In genomic region chr7:132298782-132299181, GRCh38 we compare ENCODE assay signal across 16 cellular contexts.
DNase-seq lines count a peak whose midpoint lies in the region; ATAC-seq and TF ChIP-seq lines count a peak whose summit lies in the region.
"Had no signal": no experiment of that assay in that cellular context is flagged by ENCODE, and none has a peak within 500 bp of the region (broad histone marks: within the 10 kb centered on the region; RNA-seq: fewer than 3 reads in every experiment).

No MANE protein-coding gene starts in this region.

- intact Hi-C loops in left lung (cut with DNase I), result no loop called here

- in situ Hi-C loops in brain microvascular endothelial cell (cut with HindIII; ENCODE audit: low pct_ligation_motif_present, low sequenced_read_pairs), result no loop called here

- H3K4me3 ChIP-seq in brain microvascular endothelial cell (ENCODE audit: low read depth, low read length), result no peak overlapping the region
- H3K4me3 ChIP-seq in left lung, result no peak overlapping the region
- H3K4me3 ChIP-seq: prostate gland had no signal

- no peak for TF ChIP-seq CTCF in brain microvascular endothelial cell (IDR thresholded peaks at IDR 0.05; ENCODE audit: low read depth, low read length, missing control alignments)
- no peak for TF ChIP-seq CTCF in left lung (IDR thresholded peaks at IDR 0.05)

- no peaks in the 10 kb centered on the region for H3K4me1 ChIP-seq in left lung
- H3K4me1 ChIP-seq: prostate gland had no signal

- ATAC-seq in left lung, result peak; percentile 64
- no peak for ATAC-seq in GM19452 (IDR thresholded peaks at IDR 0.05; ENCODE audit: unreplicated experiment)
- no peak for ATAC-seq in HG03469 (IDR thresholded peaks at IDR 0.05; ENCODE audit: unreplicated experiment)

- H3K9me3 ChIP-seq in left lung, result no peaks in the 10 kb centered on the region
- H3K9me3 ChIP-seq: prostate gland had no signal

- H3K36me3 ChIP-seq in brain microvascular endothelial cell (replicated peaks) (no peaks in the 10 kb centered on the region), left lung (no peaks in the 10 kb centered on the region)
- H3K36me3 ChIP-seq: prostate gland had no signal

- DNase-seq in Ammon's horn (ENCODE audit: low spot score) (peak; percentile 39), NCI-H2029 (lab: John Stamatoyannopoulos, UW) (peak; percentile 91), brain microvascular endothelial cell (peak; percentile 42), left lung (no peak), NCI-H2107 treated with DMSO at 0.1 percent for 48 hours (lab: John Stamatoyannopoulos, UW; ENCODE audit: unreplicated experiment) (no peak), CD1c-positive myeloid dendritic cell (ENCODE audit: extremely low spot score) (no peak)
- DNase-seq: activated CD8-positive, alpha-beta memory T cell treated with anti-CD3 and anti-CD28 coated beads, Interleukin-2, amount 50 U/mL, for 4 hours; CD4-positive, alpha-beta T cell; NCI-H1105; NCI-H748 treated with DMSO at 0.1 percent for 48 hours; stimulated activated CD4-positive, alpha-beta T cell treated with anti-CD3 and anti-CD28 coated beads, Interleukin-4, amount 100 ng/mL, for 1 hour; stimulated activated naive CD4-positive, alpha-beta T cell had no signal

- H3K27ac ChIP-seq in brain microvascular endothelial cell (no peak overlapping the region), left lung (no peak overlapping the region)
- H3K27ac ChIP-seq: prostate gland, VCaP had no signal

- no peaks in the 10 kb centered on the region for H3K27me3 ChIP-seq in brain microvascular endothelial cell (replicated peaks)
- H3K27me3 ChIP-seq in left lung, result no peaks in the 10 kb centered on the region

Comparison
In these comparisons a context has a peak if more than half of its experiments do, and no peak if none do; other contexts are left out.
1. DNase-seq: peak in Ammon's horn (single experiment), NCI-H2029 (single experiment) and brain microvascular endothelial cell (single experiment); none in left lung (0 of 2), NCI-H2107 treated with DMSO at 0.1 percent for 48 hours (single experiment) and CD1c-positive myeloid dendritic cell (single experiment).